Comparison of ENCODE assay signal across 8 cellular contexts in genomic region chr4:173505924-173506779, GRCh38. TPM values are rescaled to one million over a fixed set of nuclear protein-coding genes. Genes with fewer than 3 reads are reported as not detected.
DNase-seq lines count a peak whose midpoint lies in the region; ATAC-seq, FAIRE-seq and TF ChIP-seq lines count a peak whose summit lies in the region.

No MANE protein-coding gene starts in this region.

- BruUV-seq in IMR-90 (replicated peaks; lab: Mats Ljungman, UMichigan), result no TSS peak

- H3K9me3 Mint-ChIP-seq in endodermal cell, result peaks cover 9% of the 10 kb centered on the region

- H3K27me3 Mint-ChIP-seq in endodermal cell (ENCODE audit: insufficient read depth), result peaks cover 100% of the 10 kb centered on the region

- dilution Hi-C loops in IMR-90 (cut with HindIII; ENCODE audit: low sequenced_read_pairs, unreplicated experiment), result no loop called here

- no peak overlapping the region for H3K27ac Mint-ChIP-seq in endodermal cell

- no peaks in the 10 kb centered on the region for H3K79me1 ChIP-seq in IMR-90 (ENCODE audit: low read depth in 1 of 2, low read length in 2 of 2)

- intact Hi-C loops in IMR-90 (cut with micrococcal nuclease) (loop anchor here (1.0 kb wide), 5 partner anchors 242 to 813 kb away; no protein-coding TSS in a partner anchor), vagina (cut with DNase I) (no loop called here)

- no peaks in the 10 kb centered on the region for H3K36me3 ChIP-seq in IMR-90 (ENCODE audit: control insufficient read depth, insufficient read depth, low read length)
- H3K36me3 ChIP-seq in endodermal cell (ENCODE audit: control insufficient read depth, insufficient read depth, low read length), result no peaks in the 10 kb centered on the region
- no peaks in the 10 kb centered on the region for H3K36me3 ChIP-seq in mesodermal cell (ENCODE audit: control insufficient read depth, insufficient read depth, low read length)
- no peaks in the 10 kb centered on the region for H3K36me3 ChIP-seq in vagina

- POLR2A ChIA-PET in GM10248 (lab: Yijun Ruan, JAX) (no interaction called here), IMR-90 (lab: Charles Lee; ENCODE audit: unreplicated experiment) (no interaction called here)

- in situ Hi-C loops in ACHN (cut with HindIII; ENCODE audit: low pct_ligation_motif_present, low pct_unique_long_range_greater_than_20kb, low sequenced_read_pairs) (no loop called here), IMR-90 (cut with MboI; ENCODE audit: low sequenced_read_pairs) (loop anchor here (10.0 to 25.0 kb wide), 3 partner anchors 479 to 806 kb away; no protein-coding TSS in a partner anchor)

- no peak overlapping the region for H3K4me2 ChIP-seq in IMR-90 (ENCODE audit: low read depth, low read length)

- WGBS in IMR-90 (ENCODE audit: extremely low coverage in 2 of 2, insufficient read length in 1 of 2), 2 experiments, result 80% methylated on average over 2 of the region's 20 CpGs; no CpG with 5 or more reads in 1 of the 2 experiments
- 17 to 24% methylated on average over 7 to 20 of the region's 20 CpGs for WGBS in endodermal cell (ENCODE audit: insufficient coverage in 1 of 2, insufficient read length in 1 of 2), 2 experiments
- WGBS in mesodermal cell (ENCODE audit: insufficient coverage in 2 of 2), 2 experiments, result 6 to 10% methylated on average over 12 of the region's 20 CpGs

- H3K27ac ChIP-seq in IMR-90 (ENCODE audit: insufficient read depth, low read length) (no peak overlapping the region), endodermal cell (ENCODE audit: low read depth, low read length) (no peak overlapping the region), mesodermal cell (ENCODE audit: low read depth, low read length, severe bottlenecking) (no peak overlapping the region), vagina (no peak overlapping the region)

- peaks cover 81% of the 10 kb centered on the region for H3K27me3 ChIP-seq in IMR-90 (ENCODE audit: control insufficient read depth, insufficient read depth, low read length)
- peaks cover 100% of the 10 kb centered on the region for H3K27me3 ChIP-seq in endodermal cell (ENCODE audit: control insufficient read depth, insufficient read depth, low read length, poor library complexity, severe bottlenecking)
- H3K27me3 ChIP-seq in vagina, result no peaks in the 10 kb centered on the region

- no peak overlapping the region for H2BK15ac ChIP-seq in IMR-90 (ENCODE audit: low read depth, low read length)

- no peak overlapping the region for H2BK120ac ChIP-seq in IMR-90 (ENCODE audit: low read depth, low read length)

- no peak overlapping the region for H4K5ac ChIP-seq in IMR-90 (ENCODE audit: low read depth, low read length)

- H4K20me1 ChIP-seq in IMR-90 (ENCODE audit: insufficient read depth, low read length), result no peaks in the 10 kb centered on the region

- no peak overlapping the region for H2AK9ac ChIP-seq in IMR-90 (replicated peaks; ENCODE audit: low read depth, low read length, poor library complexity)

- peak overlapping the region; percentile 61 for H2AFZ ChIP-seq in IMR-90 (replicated peaks; ENCODE audit: low read length, poor library complexity)

- no peak overlapping the region for H3K23ac ChIP-seq in IMR-90 (ENCODE audit: low read depth, low read length)

- ATAC-seq in IMR-90 (ENCODE audit: low read depth) (peak; percentile 96), SK-N-SH treated with all-trans-retinoic acid at 6 μM for 48 hours (peak; percentile 64)

- H4K8ac ChIP-seq in IMR-90 (ENCODE audit: low read depth in 2 of 2, low read length in 2 of 2), result no peak overlapping the region

- DNase-seq in ACHN (peak; percentile 49), GM10248 (ENCODE audit: extremely low spot score) (peak; percentile 79), H54 (ENCODE audit: insufficient read length, low spot score) (peak; percentile 72), IMR-90 (peak; percentile 45), endodermal cell (peak; percentile 92), vagina (ENCODE audit: extremely low spot score in 2 of 2) (peak; percentile 64 to 65)

- H3K9me1 ChIP-seq in IMR-90 (ENCODE audit: insufficient read depth, low read length), result no peaks in the 10 kb centered on the region

- peaks cover 13% of the 10 kb centered on the region for H3K4me1 Mint-ChIP-seq in endodermal cell

- H3K56ac ChIP-seq in IMR-90 (ENCODE audit: extremely low read depth, insufficient read depth, low read length), result no peak overlapping the region

- no peak overlapping the region for H3K4ac ChIP-seq in IMR-90 (ENCODE audit: low read depth, low read length)

- H3K4me1 ChIP-seq in IMR-90 (ENCODE audit: control insufficient read depth, insufficient read depth, low read length) (no peaks in the 10 kb centered on the region), endodermal cell (ENCODE audit: control insufficient read depth, insufficient read depth, low read length) (no peaks in the 10 kb centered on the region), mesodermal cell (ENCODE audit: control insufficient read depth, insufficient read depth, low read length, poor library complexity, severe bottlenecking) (peaks cover 11% of the 10 kb centered on the region), vagina (peaks cover 29% of the 10 kb centered on the region)

- no peak overlapping the region for H3K14ac ChIP-seq in IMR-90 (replicated peaks; ENCODE audit: low read depth, low read length)

- no peak overlapping the region for H3K4me3 ChIP-seq in IMR-90 (ENCODE audit: insufficient read depth, low read depth, low read length)
- H3K4me3 ChIP-seq in endodermal cell (ENCODE audit: low read length), result peak overlapping the region; percentile 67
- peak overlapping the region; percentile 28 for H3K4me3 ChIP-seq in mesodermal cell (ENCODE audit: extremely low read depth, insufficient read depth, low read length, poor library complexity, severe bottlenecking)
- H3K4me3 ChIP-seq in vagina, result peak overlapping the region; percentile 14 to 25

- H3K36me3 Mint-ChIP-seq in endodermal cell (ENCODE audit: low read depth), result peaks cover 4% of the 10 kb centered on the region

- H3K9ac ChIP-seq in IMR-90 (ENCODE audit: low read depth, low read length) (no peak overlapping the region), endodermal cell (ENCODE audit: extremely low read depth, low read length, poor library complexity, severe bottlenecking) (no peak overlapping the region)

- H3K4me3 Mint-ChIP-seq in endodermal cell, result peak overlapping the region; percentile 52

- TF ChIP-seq POLR2A in H54 (IDR thresholded peaks at IDR 0.05; ENCODE audit: low read depth, low read length) (no peak), IMR-90 (IDR thresholded peaks at IDR 0.05; ENCODE audit: low read depth, low read length) (no peak), vagina (IDR thresholded peaks at IDR 0.05) (no peak)

- CTCF ChIA-PET in GM10248 (lab: Yijun Ruan, JAX) (interaction anchor here (0.8 to 3.5 kb wide), 34 partner anchors 9 to 814 kb away, joined by 3 to 19 read pairs (median 4); no protein-coding TSS in a partner anchor), IMR-90 (lab: Yijun Ruan, JAX) (interaction anchor here (0.5 to 1.4 kb wide), 7 partner anchors 321 to 1521 kb away, joined by 3 to 5 read pairs (median 3); no protein-coding TSS in a partner anchor)

- no peak overlapping the region for H4K91ac ChIP-seq in IMR-90 (ENCODE audit: insufficient read depth, low read depth, low read length)

- TF ChIP-seq CTCF in GM10248 (IDR thresholded peaks at IDR 0.05; ENCODE audit: control extremely low read depth, extremely low read depth, low read depth, missing control alignments) (peak; percentile 81), IMR-90 (conservative IDR thresholded peaks at IDR 0.05; ENCODE audit: low read depth, low read length) (peak; percentile 79), endodermal cell (conservative IDR thresholded peaks at IDR 0.05) (peak; percentile 93), vagina (IDR thresholded peaks at IDR 0.05) (peak; percentile 34 to 62 (median 48))

- no peak for FAIRE-seq in H54 (lab: Jason Lieb, UNC)

- no peak overlapping the region for H2BK20ac ChIP-seq in IMR-90 (ENCODE audit: low read depth, low read length)

- H3K18ac ChIP-seq in IMR-90 (ENCODE audit: low read depth, low read length), result no peak overlapping the region

- no peak overlapping the region for H2BK5ac ChIP-seq in IMR-90 (ENCODE audit: low read depth, low read length, poor library complexity, severe bottlenecking)

- TF ChIP-seq RAD21 in IMR-90 (IDR thresholded peaks at IDR 0.05; ENCODE audit: low read length), result peak; percentile 85

- H2AK5ac ChIP-seq in IMR-90 (ENCODE audit: low read depth, low read length), result no peak overlapping the region

- peaks cover 17% of the 10 kb centered on the region for H3K9me3 ChIP-seq in IMR-90 (ENCODE audit: control insufficient read depth, insufficient read depth, low read length)
- H3K9me3 ChIP-seq in endodermal cell (ENCODE audit: control insufficient read depth, low read length), result no peaks in the 10 kb centered on the region
- H3K9me3 ChIP-seq in mesodermal cell (ENCODE audit: control insufficient read depth, low read length), result no peaks in the 10 kb centered on the region
- H3K9me3 ChIP-seq in vagina, result no peaks in the 10 kb centered on the region

TF ChIP-seq in IMR-90, 13 proteins besides CTCF, POLR2A, EP300 and RAD21 (continues in another document):
- peak; percentile 69 for TF ChIP-seq SMC3 (IDR thresholded peaks at IDR 0.05; ENCODE audit: low read depth, low read length)

TF ChIP-seq in SK-N-SH treated with all-trans-retinoic acid at 6 μM for 48 hours, 23 proteins besides CTCF, POLR2A, EP300 and RAD21 (continues in another document):
- TF ChIP-seq ESRRG (CRISPR knock-in tag; IDR thresholded peaks at IDR 0.05) (no peak), SNAI2 (CRISPR knock-in tag; IDR thresholded peaks at IDR 0.05) (no peak), ZC3H10 (CRISPR knock-in tag; IDR thresholded peaks at IDR 0.05) (no peak), GLIS3 (CRISPR knock-in tag; IDR thresholded peaks at IDR 0.05) (no peak), POU6F1 (CRISPR knock-in tag; IDR thresholded peaks at IDR 0.05; ENCODE audit: borderline replicate concordance, low read depth) (no peak)

RNA-seq across cellular contexts. Expression of gene HAND2, which starts 23.9 kb away (rescaled TPM):
- total RNA-seq in IMR-90 (2012; rRNA removed) (0.36 and 0.56 TPM in 2 replicates), endodermal cell (not detected), vagina (26.0 TPM)
- 0.67 and 0.97 TPM in 2 replicates for polyA plus RNA-seq in IMR-90 (2012; rRNA removed)
- polyA plus RNA-seq in IMR-90 (2012; cell fraction: cytosol; rRNA removed), result 0.71 and 1.9 TPM in 2 replicates
- polyA plus RNA-seq in IMR-90 (2012; cell fraction: nucleus; rRNA removed; ENCODE audit: low replicate concordance), result 0.57 and 1.4 TPM in 2 replicates
- 2.0 TPM for polyA plus RNA-seq in endodermal cell (2013, experiment 1 of 2)
- polyA plus RNA-seq in endodermal cell (2013, experiment 2 of 2), result 2.0 TPM
- polyA plus RNA-seq in mesodermal cell (2013, experiment 1 of 2), result 58.0 TPM
- polyA plus RNA-seq in mesodermal cell (2013, experiment 2 of 2), result 75.8 TPM

Comparison
In these comparisons a context has a peak if more than half of its experiments do, and no peak if none do; other contexts are left out.
1. RNA of gene HAND2, which starts 23.9 kb away (total RNA-seq): 26.0 TPM in vagina (single experiment); 0.36 to 0.56 TPM in IMR-90 and not detected in endodermal cell; every median in the first group is over 10 times any median in the second.
2. Peak in every context shown above with its lines, with median percentiles within 50 percentile points of each other: DNase-seq and CTCF ChIP-seq.